In genomic region chr12:17438141-17438540, GRCh38 we compare ENCODE assay signal across 11 cellular contexts.
"Had no signal": no experiment of that assay in that cellular context is flagged by ENCODE, and none has a peak within 500 bp of the region (broad histone marks: within the 10 kb centered on the region; RNA-seq: fewer than 3 reads in every experiment).

No MANE protein-coding gene starts in this region.

- H3K4me3 ChIP-seq: GM23248, GM23338, HAP-1 had no signal

- FAIRE-seq: H1, H54 had no signal

- H3K27ac ChIP-seq: GM23248 had no signal

- H3K36me3 ChIP-seq: HAP-1 had no signal

- ATAC-seq: GM23338, HCT116 had no signal

- H3K9me3 ChIP-seq: HAP-1 had no signal

- H3K4me1 ChIP-seq: HAP-1 had no signal

- DNase-seq: GM23248, GOT3, H7, H9, HCEC 1CT, HFFc6 had no signal
